Comparison of ENCODE assay signal across 1 cellular context in genomic region chr10:71638577-71639411, GRCh38.
TF ChIP-seq lines count a peak whose summit lies in the region.

No MANE protein-coding gene starts in this region.

TF ChIP-seq in K562, 482 proteins besides CTCF, POLR2A, EP300 and RAD21 (continued from another document and continues in another):
- TF ChIP-seq THAP12 (CRISPR knock-in tag; IDR thresholded peaks at IDR 0.05) = no peak
- TF ChIP-seq SMAD4 (CRISPR knock-in tag; conservative IDR thresholded peaks at IDR 0.05) = peak; percentile 97
- peak; percentile 75 for TF ChIP-seq ZBTB33 (CRISPR knock-in tag; IDR thresholded peaks at IDR 0.05)
- TF ChIP-seq ZNF717 (CRISPR knock-in tag; IDR thresholded peaks at IDR 0.05) = no peak
- peak; percentile 8; the same call in 1 of the 2 replicates for TF ChIP-seq ZNF165 (CRISPR knock-in tag; IDR thresholded peaks at IDR 0.05; ENCODE audit: borderline replicate concordance)
- TF ChIP-seq MXI1 (IDR thresholded peaks at IDR 0.05; ENCODE audit: low read depth, low read length) = peak; percentile 85
- TF ChIP-seq ZHX1 (conservative IDR thresholded peaks at IDR 0.05; ENCODE audit: low read length) = no peak
- no peak; the same call in 1 of the 2 replicates for TF ChIP-seq TAF7 (tag; IDR thresholded peaks at IDR 0.05)
- no peak for TF ChIP-seq MXD1 (CRISPR knock-in tag; IDR thresholded peaks at IDR 0.05; ENCODE audit: borderline replicate concordance, poor library complexity, severe bottlenecking)
- TF ChIP-seq ZBTB34 (CRISPR knock-in tag; IDR thresholded peaks at IDR 0.05) = no peak
- TF ChIP-seq POLR2B (IDR thresholded peaks at IDR 0.05; ENCODE audit: low read depth, partially characterized antibody) = no peak
- no peak for TF ChIP-seq HMG20B (CRISPR knock-in tag; IDR thresholded peaks at IDR 0.05)
- no peak for TF ChIP-seq ERF (CRISPR knock-in tag; IDR thresholded peaks at IDR 0.05)
- TF ChIP-seq RBM14 (IDR thresholded peaks at IDR 0.05; ENCODE audit: borderline replicate concordance, insufficient read depth, low read depth, low read length) = no peak
- no peak for TF ChIP-seq CEBPB (tag; IDR thresholded peaks at IDR 0.05)
- no peak for TF ChIP-seq CREB5 (CRISPR knock-in tag; IDR thresholded peaks at IDR 0.05)
- peak; percentile 56; the same call in 1 of the 2 replicates for TF ChIP-seq HLTF (IDR thresholded peaks at IDR 0.05)
- peak; percentile 96 to 99 for TF ChIP-seq MAZ (CRISPR knock-in tag; conservative IDR thresholded peaks at IDR 0.05 in 1 of 2, IDR thresholded peaks at IDR 0.05 in 1 of 2)
- peak; percentile 94 for TF ChIP-seq RUNX1 (IDR thresholded peaks at IDR 0.05; ENCODE audit: low read depth)
- peak; percentile 86 for TF ChIP-seq ETV5 (CRISPR knock-in tag; IDR thresholded peaks at IDR 0.05; ENCODE audit: low read depth)
- TF ChIP-seq CEBPZ (IDR thresholded peaks at IDR 0.05; ENCODE audit: borderline replicate concordance, low read depth, low read length) = no peak
- no peak for TF ChIP-seq ZNF407 (IDR thresholded peaks at IDR 0.05; ENCODE audit: low read depth)
- TF ChIP-seq GTF2B (IDR thresholded peaks at IDR 0.05; ENCODE audit: extremely low read depth, insufficient read length) = no peak
- TF ChIP-seq DPF2 (IDR thresholded peaks at IDR 0.05) = peak; percentile 95
- TF ChIP-seq GATAD2A (IDR thresholded peaks at IDR 0.05) = peak; percentile 98
- no peak for TF ChIP-seq CTCFL (IDR thresholded peaks at IDR 0.05; ENCODE audit: borderline replicate concordance, insufficient read depth, low read depth, low read length, poor library complexity, severe bottlenecking)
